ENCODE assay signal across 30 cellular contexts in genomic region chr2:65781756-65782155, GRCh38.
"Had no signal": no experiment of that assay in that cellular context is flagged by ENCODE, and none has a peak within 500 bp of the region (broad histone marks: within the 10 kb centered on the region; RNA-seq: fewer than 3 reads in every experiment).

No MANE protein-coding gene starts in this region.

- H3K9me3 ChIP-seq: colonic mucosa, esophagus muscularis mucosa, heart right ventricle, suprapubic skin, transverse colon, upper lobe of right lung, uterus had no signal

- H3K36me3 ChIP-seq: colonic mucosa, esophagus muscularis mucosa, heart right ventricle, neural progenitor cell, suprapubic skin, transverse colon, upper lobe of right lung, uterus had no signal

- H3K4me1 Mint-ChIP-seq: endodermal cell; immature natural killer cell; naive thymus-derived CD4-positive, alpha-beta T cell; nephron; neural progenitor cell; stimulated activated naive CD8-positive, alpha-beta T cell treated with anti-CD3 and anti-CD28 coated beads, Interleukin-15, amount 100 ng/mL, for 72 hours had no signal

- H3K9me3 Mint-ChIP-seq: dendritic cell treated with granulocyte-macrophage colony-stimulating factor and Interleukin-4, amounts not matched to agents 40 ng/mL and 50 ng/mL, for 4 days; endodermal cell; nephron; neural progenitor cell had no signal

- H3K27me3 Mint-ChIP-seq: dendritic cell treated with granulocyte-macrophage colony-stimulating factor and Interleukin-4, amounts not matched to agents 40 ng/mL and 50 ng/mL, for 4 days; progenitor cell of endocrine pancreas had no signal

- H3K4me3 Mint-ChIP-seq: dendritic cell treated with granulocyte-macrophage colony-stimulating factor and Interleukin-4, amounts not matched to agents 40 ng/mL and 50 ng/mL, for 4 days; endodermal cell; immature natural killer cell; naive thymus-derived CD4-positive, alpha-beta T cell; nephron; neural progenitor cell; stimulated activated naive CD8-positive, alpha-beta T cell treated with anti-CD3 and anti-CD28 coated beads, Interleukin-15, amount 100 ng/mL, for 72 hours had no signal

- H3K27ac Mint-ChIP-seq: dendritic cell treated with granulocyte-macrophage colony-stimulating factor and Interleukin-4, amounts not matched to agents 40 ng/mL and 50 ng/mL, for 4 days; endodermal cell; immature natural killer cell; naive thymus-derived CD4-positive, alpha-beta T cell; nephron; neural progenitor cell; progenitor cell of endocrine pancreas; stimulated activated naive CD8-positive, alpha-beta T cell treated with anti-CD3 and anti-CD28 coated beads, Interleukin-15, amount 100 ng/mL, for 72 hours had no signal

- H3K4me2 ChIP-seq: neural progenitor cell, smooth muscle cell had no signal

- H3K4me1 ChIP-seq: colonic mucosa, esophagus muscularis mucosa, heart right ventricle, neural progenitor cell, parathyroid adenoma, suprapubic skin, transverse colon, upper lobe of right lung, uterus had no signal

- H2AFZ ChIP-seq: neural progenitor cell, parathyroid adenoma had no signal

- H3K79me2 ChIP-seq: parathyroid adenoma had no signal

- DNase-seq: colonic mucosa; effector CD8-positive, alpha-beta T cell; endodermal cell; foreskin melanocyte; glutamatergic neuron; heart right ventricle; hypothalamus; immature natural killer cell; islet precursor cell; mesendoderm; midbrain; naive thymus-derived CD4-positive, alpha-beta T cell; stimulated activated CD4-positive, alpha-beta T cell treated with anti-CD3 and anti-CD28 coated beads, Interleukin-12 subunit alpha, Interleukin-12 subunit beta, amount 100 ng/mL, for 4 hours; stimulated activated CD4-positive, alpha-beta T cell treated with anti-CD3 and anti-CD28 coated beads, Interleukin-1b, Interleukin-23, amount 100 ng/mL, for 48 hours; stimulated activated CD4-positive, alpha-beta T cell treated with anti-CD3 and anti-CD28 coated beads, Interleukin-4, amount 100 ng/mL, for 1 hour; stimulated activated CD8-positive, alpha-beta memory T cell treated with anti-CD3 and anti-CD28 coated beads, Interleukin-4, amount 100 ng/mL, for 48 hours; stimulated activated naive CD4-positive, alpha-beta T cell; stimulated activated naive CD8-positive, alpha-beta T cell treated with anti-CD3 and anti-CD28 coated beads, Interleukin-15, amount 100 ng/mL, for 72 hours; transverse colon; upper lobe of right lung; uterus had no signal

- H3K4me3 ChIP-seq: colonic mucosa, esophagus muscularis mucosa, heart right ventricle, neural progenitor cell, smooth muscle cell, suprapubic skin, transverse colon, upper lobe of right lung, uterus had no signal

- H3K36me3 Mint-ChIP-seq: immature natural killer cell; naive thymus-derived CD4-positive, alpha-beta T cell; neural progenitor cell had no signal

- ATAC-seq: heart right ventricle; naive thymus-derived CD4-positive, alpha-beta T cell; sciatic nerve; stimulated activated naive CD8-positive, alpha-beta T cell treated with anti-CD3 and anti-CD28 coated beads, Interleukin-15, amount 100 ng/mL, for 72 hours; upper lobe of right lung had no signal

- H3K27me3 ChIP-seq: colonic mucosa, esophagus muscularis mucosa, neural progenitor cell, suprapubic skin, transverse colon, upper lobe of right lung, uterus had no signal

- H3K27ac ChIP-seq: colonic mucosa, esophagus muscularis mucosa, heart right ventricle, neural progenitor cell, parathyroid adenoma, suprapubic skin, transverse colon, upper lobe of right lung, uterus had no signal
